In genomic region chr1:19439464-19440171, GRCh38 we compare ENCODE assay signal across 8 cellular contexts. TPM values are rescaled to one million over a fixed set of nuclear protein-coding genes. Genes with fewer than 3 reads are reported as not detected.
DNase-seq lines count a peak whose midpoint lies in the region; ATAC-seq, FAIRE-seq and TF ChIP-seq lines count a peak whose summit lies in the region.

No MANE protein-coding gene starts in this region.

- CTCF ChIA-PET in H1 (lab: Charles Lee; ENCODE audit: partially characterized antibody) = interaction anchor here (0.6 to 8.4 kb wide), 19 partner anchors 9 to 214 kb away, joined by 3 to 79 read pairs (median 4); no protein-coding TSS in a partner anchor

- DNase-seq in GM13976 (ENCODE audit: low spot score) = no peak
- DNase-seq in UCSD-AML1 (lab: John Stamatoyannopoulos, UW; ENCODE audit: unreplicated experiment) = peak; percentile 27
- no peak for DNase-seq in H1 (ENCODE audit: low read depth in 1 of 2, low spot score in 2 of 2)
- no peak for DNase-seq in neuronal stem cell (ENCODE audit: low spot score)
- no peak for DNase-seq in small intestine

- H2AFZ ChIP-seq in H1 (ENCODE audit: low read length) = no peak overlapping the region
- no peak overlapping the region for H2AFZ ChIP-seq in neuronal stem cell (ENCODE audit: low read length)

- no peak overlapping the region for H2AK5ac ChIP-seq in H1 (ENCODE audit: low read depth, low read length)
- peak overlapping the region; percentile 22 for H2AK5ac ChIP-seq in neuronal stem cell (ENCODE audit: low read depth, low read length)

- H3K9ac ChIP-seq in H1 (replicated peaks in 1 of 4; ENCODE audit: extremely low read depth in 1 of 4, low read depth in 3 of 4, low read length in 3 of 4) = no peak overlapping the region
- H3K9ac ChIP-seq in neuronal stem cell (ENCODE audit: low read depth, low read length, poor library complexity) = no peak overlapping the region

- WGBS in H1 (ENCODE audit: extremely low coverage in 1 of 2, insufficient coverage in 1 of 2, insufficient read length in 1 of 2, insufficient replicate concordance in 2 of 2, low coverage in 1 of 2, low lambda C conversion rate in 2 of 2, missing lambda C conversion rate in 1 of 2), 2 experiments = 87% methylated on average over 13 of the region's 13 CpGs; no CpG with 5 or more reads in 1 of the 2 experiments
- no CpG with 5 or more reads among the region's 13 CpGs for WGBS in neuronal stem cell (ENCODE audit: extremely low coverage in 2 of 2, insufficient read length in 2 of 2, insufficient replicate concordance in 1 of 2), 2 donors
- 74 to 79% (median 76%) methylated on average over 13 of the region's 13 CpGs for WGBS in small intestine, 3 donors

- H3K79me1 ChIP-seq in H1 (ENCODE audit: low read depth, low read length) (peaks cover 34% of the 10 kb centered on the region), neuronal stem cell (ENCODE audit: low read depth, low read length) (peaks cover 7% of the 10 kb centered on the region)

- H3K9me3 ChIP-seq in H1 (ENCODE audit: insufficient read depth in 2 of 2, low read depth in 1 of 2, low read length in 1 of 2) = no peaks in the 10 kb centered on the region
- H3K9me3 ChIP-seq in neuronal stem cell (replicated peaks in 1 of 2; ENCODE audit: control insufficient read depth in 2 of 2, insufficient read depth in 1 of 2, low read depth in 1 of 2, low read length in 2 of 2) = no peaks in the 10 kb centered on the region
- no peaks in the 10 kb centered on the region for H3K9me3 ChIP-seq in small intestine (ENCODE audit: control insufficient read depth, low read depth)

- no peak overlapping the region for H3K14ac ChIP-seq in H1 (ENCODE audit: insufficient read length)
- no peak overlapping the region for H3K14ac ChIP-seq in neuronal stem cell (ENCODE audit: low read length)

- no peak overlapping the region for H2BK20ac ChIP-seq in H1 (ENCODE audit: low read length)

- H2BK12ac ChIP-seq in H1 (ENCODE audit: low read depth, low read length) (no peak overlapping the region), neuronal stem cell (ENCODE audit: low read length) (no peak overlapping the region)

- TF ChIP-seq POLR2A in H1 (IDR thresholded peaks at IDR 0.05; ENCODE audit: control extremely low read depth in 1 of 2, low read depth in 2 of 2, low read length in 2 of 2) = no peak

- peak; percentile 19 for TF ChIP-seq CTCF in GM13976 (IDR thresholded peaks at IDR 0.05; ENCODE audit: borderline replicate concordance, control extremely low read depth, extremely low read depth, insufficient read depth, missing control alignments)
- TF ChIP-seq CTCF in H1 (IDR thresholded peaks at IDR 0.05; ENCODE audit: control extremely low read depth in 1 of 3, insufficient read depth in 1 of 3, low read depth in 1 of 3, low read length in 3 of 3) = peak; percentile 56 to 68 (median 66)

- FAIRE-seq in H1 (lab: Jason Lieb, UNC) = no peak
- no peak for FAIRE-seq in small intestine (lab: Jason Lieb, UNC)

- H3K4me1 ChIP-seq in H1 (replicated peaks in 1 of 4; ENCODE audit: control insufficient read depth in 3 of 4, insufficient read depth in 4 of 4, low read length in 3 of 4) (peaks cover 2 to 11% (median 9%) of the 10 kb centered on the region in 4 experiments), neuronal stem cell (ENCODE audit: control insufficient read depth in 2 of 2, insufficient read depth in 1 of 2, low read depth in 1 of 2, low read length in 2 of 2) (peaks cover 2 to 11% of the 10 kb centered on the region in 2 donors), small intestine (ENCODE audit: control insufficient read depth in 2 of 2, insufficient read depth in 1 of 2, low read depth in 1 of 2, low read length in 1 of 2) (peaks cover 4 to 38% of the 10 kb centered on the region in 2 donors)

- peak; percentile 78 to 81 for TF ChIP-seq RAD21 in H1 (IDR thresholded peaks at IDR 0.05 in 1 of 2, conservative IDR thresholded peaks at IDR 0.05 in 1 of 2; ENCODE audit: low read depth in 2 of 2, low read length in 2 of 2)

- no peak overlapping the region for H3K27ac ChIP-seq in H1 (ENCODE audit: low read depth, low read length)
- no peak overlapping the region for H3K27ac ChIP-seq in neuronal stem cell (replicated peaks; ENCODE audit: low read length)
- peak overlapping the region in 1 of 2 donors; percentile 59 for H3K27ac ChIP-seq in small intestine (ENCODE audit: low read depth in 1 of 2, low read length in 1 of 2)

- no peak overlapping the region for H3K56ac ChIP-seq in H1 (replicated peaks; ENCODE audit: insufficient read length, low read depth, low read length)

- H3K23ac ChIP-seq in H1 (ENCODE audit: insufficient read length) (no peak overlapping the region), neuronal stem cell (ENCODE audit: low read depth, low read length, poor library complexity) (peak overlapping the region; percentile 48)

- H4K8ac ChIP-seq in H1 (ENCODE audit: extremely low read depth, insufficient read depth, low read length) (no peak overlapping the region), neuronal stem cell (ENCODE audit: low read depth, low read length) (peak overlapping the region; percentile 3)

- H4K20me1 ChIP-seq in H1 (replicated peaks in 1 of 2; ENCODE audit: control insufficient read depth in 1 of 2, insufficient read depth in 2 of 2, low read length in 2 of 2) = peaks cover 36 to 57% of the 10 kb centered on the region in 2 experiments

- H2BK120ac ChIP-seq in H1 (replicated peaks; ENCODE audit: low read depth, low read length) = no peak overlapping the region
- peak overlapping the region; percentile 64 for H2BK120ac ChIP-seq in neuronal stem cell (ENCODE audit: low read depth, low read length)

- H2BK15ac ChIP-seq in H1 (ENCODE audit: low read length) (no peak overlapping the region), neuronal stem cell (ENCODE audit: low read length) (no peak overlapping the region)

- no peak overlapping the region for H3K18ac ChIP-seq in H1 (ENCODE audit: extremely low read depth, low read length)
- H3K18ac ChIP-seq in neuronal stem cell (ENCODE audit: low read length) = peak overlapping the region; percentile 81

- peaks cover 8 to 94% of the 10 kb centered on the region in 2 experiments for H3K79me2 ChIP-seq in H1 (ENCODE audit: control insufficient read depth in 1 of 2, insufficient read depth in 2 of 2, low read length in 2 of 2)

- no peak for TF ChIP-seq EP300 in H1 (IDR thresholded peaks at IDR 0.05; ENCODE audit: borderline replicate concordance in 1 of 2, low read depth in 2 of 2, low read length in 2 of 2)

- POLR2A ChIA-PET in H1 (lab: Charles Lee; ENCODE audit: partially characterized antibody) = interaction anchor here (1.1 to 1.8 kb wide), 2 partner anchors 9 to 34 kb away, joined by 3 to 4 read pairs; no protein-coding TSS in a partner anchor

- H3K4ac ChIP-seq in H1 (replicated peaks; ENCODE audit: insufficient read length, low read depth, low read length) = no peak overlapping the region
- H3K4ac ChIP-seq in neuronal stem cell (ENCODE audit: low read length) = no peak overlapping the region

- H3K27me3 ChIP-seq in H1 (replicated peaks in 1 of 4; ENCODE audit: control insufficient read depth in 3 of 4, extremely low read depth in 1 of 4, insufficient read depth in 3 of 4, low read length in 3 of 4) (no peaks in the 10 kb centered on the region), neuronal stem cell (ENCODE audit: control insufficient read depth in 3 of 3, insufficient read depth in 3 of 3, low read depth in 1 of 3, low read length in 3 of 3) (no peaks in the 10 kb centered on the region), small intestine (ENCODE audit: control insufficient read depth in 2 of 2, insufficient read depth in 2 of 2, low read length in 2 of 2) (no peaks in the 10 kb centered on the region)

- H3K23me2 ChIP-seq in H1 (ENCODE audit: low read depth, low read length) = no peaks in the 10 kb centered on the region

- H3K36me3 ChIP-seq in H1 (ENCODE audit: control insufficient read depth in 2 of 4, insufficient read depth in 4 of 4, low read length in 3 of 4) = peaks cover 0 to 10% (median 0%) of the 10 kb centered on the region in 4 experiments; a peak in 2 of 8 replicates
- H3K36me3 ChIP-seq in neuronal stem cell (replicated peaks in 1 of 2; ENCODE audit: control insufficient read depth in 2 of 2, insufficient read depth in 2 of 2, low read length in 2 of 2) = peaks cover 7 to 40% of the 10 kb centered on the region in 2 donors
- H3K36me3 ChIP-seq in small intestine (ENCODE audit: control insufficient read depth in 2 of 2, insufficient read depth in 2 of 2, low read length in 2 of 2) = no peaks in the 10 kb centered on the region

- in situ Hi-C loops in GM13976 (cut with MboI; ENCODE audit: low sequenced_read_pairs, unreplicated experiment) = no loop called here

- H2BK5ac ChIP-seq in H1 (ENCODE audit: low read depth, low read length) (no peak overlapping the region), neuronal stem cell (ENCODE audit: low read length) (no peak overlapping the region)

- no peak overlapping the region for H4K5ac ChIP-seq in H1 (ENCODE audit: insufficient read length, low read depth, low read length)

- ATAC-seq in GM18867 (IDR thresholded peaks at IDR 0.05; ENCODE audit: unreplicated experiment) = no peak
- ATAC-seq in GM18517 (IDR thresholded peaks at IDR 0.05; ENCODE audit: unreplicated experiment) = no peak
- ATAC-seq in HG03159 (IDR thresholded peaks at IDR 0.05; ENCODE audit: unreplicated experiment) = no peak

- H3K4me2 ChIP-seq in H1 (ENCODE audit: insufficient read depth in 1 of 2, low read depth in 2 of 2, low read length in 2 of 2) (no peak overlapping the region), neuronal stem cell (ENCODE audit: insufficient read depth, low read length, poor library complexity, severe bottlenecking) (no peak overlapping the region)

- no peak overlapping the region for H4K91ac ChIP-seq in H1 (replicated peaks; ENCODE audit: insufficient read length, low read length)
- H4K91ac ChIP-seq in neuronal stem cell (ENCODE audit: low read depth, low read length, poor library complexity) = no peak overlapping the region

- H3K4me3 ChIP-seq in H1 (ENCODE audit: extremely low read depth in 1 of 4, insufficient read depth in 2 of 4, low read depth in 3 of 4, low read length in 4 of 4) (no peak overlapping the region), neuronal stem cell (ENCODE audit: low read length in 2 of 2) (no peak overlapping the region), small intestine (ENCODE audit: low read depth in 1 of 2, low read length in 2 of 2) (no peak overlapping the region)

TF ChIP-seq in H1, 55 proteins besides CTCF, POLR2A, EP300 and RAD21 (continues in another document):
- TF ChIP-seq RFX5 (IDR thresholded peaks at IDR 0.05; ENCODE audit: borderline replicate concordance, low read depth, low read length) = no peak

RNA-seq across cellular contexts. Expression of gene CAPZB, which starts 45.7 kb away (rescaled TPM):
- total RNA-seq in H1 (2021; fragmentation: NEBNext Ultra II Directional; extraction: Animal tissue kit (Norgen Biotek cat#: 25700)) = 371 TPM in 2 replicates
- polyA plus RNA-seq in H1 (2011; rRNA removed) = 162 and 169 TPM in 2 replicates
- polyA plus RNA-seq in H1 (2011; cell fraction: cytosol; rRNA removed) = 237 TPM
- 112 TPM for polyA plus RNA-seq in H1 (2011; cell fraction: nucleus; rRNA removed)
- polyA plus RNA-seq in H1 (2012, experiment 1 of 2) = 353 to 393 TPM (median 375 TPM) in 4 replicates
- polyA plus RNA-seq in H1 (2012, experiment 2 of 2) = 493 TPM
- 265 TPM for polyA plus RNA-seq in H1 (2013, experiment 1 of 2)
- polyA plus RNA-seq in H1 (2013, experiment 2 of 2) = 269 TPM
- 118 and 122 TPM in 2 replicates for polyA minus RNA-seq in H1 (2011; rRNA and poly(A)+ RNA removed)
- polyA minus RNA-seq in H1 (2011; cell fraction: cytosol; rRNA and poly(A)+ RNA removed) = 88.9 TPM
- polyA minus RNA-seq in H1 (2011; cell fraction: nucleus; rRNA and poly(A)+ RNA removed) = 42.8 TPM
- polyA plus RNA-seq in neuronal stem cell (2013, experiment 1 of 2) = 295 TPM
- polyA plus RNA-seq in neuronal stem cell (2013, experiment 2 of 2) = 299 TPM
- 100 to 1,000 TPM; 262 to 292 (median 289) TPM for polyA plus RNA-seq in small intestine
